In the genomic region with DNA sequence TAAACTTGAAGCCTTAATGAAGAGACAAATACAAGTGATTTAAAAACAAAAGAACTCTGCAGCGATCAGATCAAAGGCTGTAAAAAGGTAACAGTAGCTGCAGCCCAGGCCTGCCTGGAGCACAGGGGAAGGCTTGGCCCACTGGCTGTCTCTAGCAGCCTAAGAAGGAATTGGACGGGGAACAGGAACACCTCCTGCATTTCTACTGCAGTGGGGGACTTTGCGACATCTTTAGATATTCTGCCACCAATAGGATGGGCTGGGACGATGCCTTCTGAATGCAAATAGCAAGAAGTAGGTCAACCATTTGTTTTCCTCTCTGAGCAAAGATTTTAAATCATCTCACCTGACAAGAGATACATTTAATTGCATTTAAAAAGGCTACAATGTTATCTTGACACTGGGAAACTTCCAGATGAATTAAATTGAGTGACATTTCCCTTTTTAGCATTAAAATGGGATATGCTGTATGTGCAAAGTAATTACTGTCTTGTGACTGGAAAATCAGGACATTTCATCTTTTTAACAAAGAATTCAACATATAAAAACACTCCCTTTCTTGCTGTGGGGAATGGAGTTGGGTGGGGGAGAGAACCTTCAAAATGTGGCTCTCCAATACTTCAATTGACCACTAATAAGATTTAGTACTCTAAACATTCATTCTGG, we compare ENCODE assay signal across 31 cellular contexts.
DNase-seq lines count a peak whose midpoint lies in the region; ATAC-seq, FAIRE-seq and TF ChIP-seq lines count a peak whose summit lies in the region.
"Had no signal": no experiment of that assay in that cellular context is flagged by ENCODE, and none has a peak within 500 bp of the region (broad histone marks: within the 10 kb centered on the region; RNA-seq: fewer than 3 reads in every experiment).

No MANE protein-coding gene starts in this region.

- H3K27me3 Mint-ChIP-seq in CD4-positive, alpha-beta memory T cell: no peaks in the 10 kb centered on the region
- H3K27me3 Mint-ChIP-seq in Caco-2 (ENCODE audit: insufficient read depth, unreplicated experiment): no peaks in the 10 kb centered on the region
- H3K27me3 Mint-ChIP-seq: activated CD4-positive, alpha-beta T cell treated with anti-CD3 and anti-CD28 coated beads, Interleukin-2, amount 10 ng/mL, durations not matched to agents 24 days and 14 days; activated naive CD8-positive, alpha-beta T cell treated with anti-CD3 and anti-CD28 coated beads, Interleukin-2, amount 50 U/mL, for 24 hours had no signal

- POLR2A ChIA-PET in CD4-positive, alpha-beta memory T cell (lab: Charles Lee; ENCODE audit: partially characterized antibody): interaction anchor here (1.6 kb wide), 1 partner anchor 16 kb away, joined by 4 read pairs; no protein-coding TSS in a partner anchor
- POLR2A ChIA-PET in Caco-2 (lab: Charles Lee): no interaction called here

- peak overlapping the region; percentile 51 for H3K9ac ChIP-seq in neural cell (ENCODE audit: low read length)
- H3K9ac ChIP-seq: BLaER1 treated with 17β-estradiol and CSF1 and Interleukin-3, amounts not matched to agents 10 nM and 100 nM had no signal

- peak overlapping the region in 6 of 7 donors; percentile 45 to 74 (median 66) for H3K27ac Mint-ChIP-seq in CD4-positive, alpha-beta memory T cell
- no peak overlapping the region for H3K27ac Mint-ChIP-seq in Caco-2 (ENCODE audit: unreplicated experiment)
- H3K27ac Mint-ChIP-seq: activated T-helper 2 cell treated with anti-CD3 and anti-CD28 coated beads, Interferon-gamma antibody, Interleukin-2, Interleukin-4, amounts not matched to agents 10 μg/mL and 5 μg/mL and 100 μg/mL, durations not matched to agents 14 hours and 24 hours and 36 hours; HFFc6; natural killer cell treated with Interleukin-12 subunit alpha and Interleukin-12 subunit beta and Interleukin-15 and Interleukin-18, amount 100 ng/mL, for 72 hours had no signal

- WGBS in body of pancreas, 2 donors: 75 to 93% methylated on average over 4 of the region's 4 CpGs

- FAIRE-seq in HTR-8/SVneo (lab: Jason Lieb, UNC): no peak
- FAIRE-seq: endometrium, islet of Langerhans had no signal

- TF ChIP-seq CTCF in neural cell (IDR thresholded peaks at IDR 0.05; ENCODE audit: poor library complexity, severe bottlenecking): no peak
- TF ChIP-seq CTCF in Caco-2 (IDR thresholded peaks at IDR 0.05; ENCODE audit: insufficient read depth in 1 of 2, low read depth in 1 of 2, low read length in 1 of 2, severe bottlenecking in 1 of 2, unreplicated experiment in 1 of 2): no peak
- no peak for TF ChIP-seq CTCF in body of pancreas (IDR thresholded peaks at IDR 0.05)

- H4K20me1 ChIP-seq in neural cell (ENCODE audit: insufficient read depth): no peaks in the 10 kb centered on the region

- CTCF ChIA-PET in CD4-positive, alpha-beta memory T cell (lab: Charles Lee; ENCODE audit: partially characterized antibody): no interaction called here
- CTCF ChIA-PET in Caco-2 (lab: Charles Lee): no interaction called here

- TF ChIP-seq RAD21 in neural cell (conservative IDR thresholded peaks at IDR 0.05): no peak

- no peaks in the 10 kb centered on the region for H3F3A ChIP-seq in neural cell (ENCODE audit: insufficient read depth, low read length, poor library complexity, severe bottlenecking)

- H3K4me2 ChIP-seq in neural cell (ENCODE audit: low read length): peak overlapping the region; percentile 62
- H3K4me2 ChIP-seq: BLaER1 treated with 17β-estradiol and CSF1 and Interleukin-3, amounts not matched to agents 10 nM and 100 nM had no signal

- no peaks in the 10 kb centered on the region for H3K9me2 ChIP-seq in neural cell (ENCODE audit: insufficient read depth, low read length)

- H3K79me2 ChIP-seq in neural cell (replicated peaks; ENCODE audit: insufficient read depth, low read length): no peaks in the 10 kb centered on the region

- ATAC-seq in body of pancreas: no peak
- ATAC-seq: left ventricle myocardium superior; natural killer cell treated with Interleukin-12 subunit alpha and Interleukin-12 subunit beta and Interleukin-15 and Interleukin-18, amount 100 ng/mL, for 72 hours; right lobe of liver had no signal

- BruUV-seq in Caco-2 (replicated peaks; lab: Mats Ljungman, UMichigan): no TSS peak

- no peak for TF ChIP-seq POLR2A in body of pancreas (IDR thresholded peaks at IDR 0.05)

- peak overlapping the region in 2 of 8 donors; percentile 9 to 57 for H3K4me3 Mint-ChIP-seq in CD4-positive, alpha-beta memory T cell
- no peak overlapping the region for H3K4me3 Mint-ChIP-seq in Caco-2 (ENCODE audit: unreplicated experiment)
- H3K4me3 Mint-ChIP-seq: activated naive CD8-positive, alpha-beta T cell treated with anti-CD3 and anti-CD28 coated beads, Interleukin-2, amount 50 U/mL, for 24 hours; HFFc6; natural killer cell treated with Interleukin-12 subunit alpha and Interleukin-12 subunit beta and Interleukin-15 and Interleukin-18, amount 100 ng/mL, for 72 hours had no signal

- H3K9me3 Mint-ChIP-seq in CD4-positive, alpha-beta memory T cell: no peaks in the 10 kb centered on the region
- no peaks in the 10 kb centered on the region for H3K9me3 Mint-ChIP-seq in Caco-2 (ENCODE audit: unreplicated experiment)
- H3K9me3 Mint-ChIP-seq: activated CD4-positive, alpha-beta T cell treated with anti-CD3 and anti-CD28 coated beads, Interleukin-2, amount 10 ng/mL, durations not matched to agents 24 days and 14 days; activated naive CD8-positive, alpha-beta T cell treated with anti-CD3 and anti-CD28 coated beads, Interleukin-2, amount 50 U/mL, for 24 hours; activated T-helper 2 cell treated with anti-CD3 and anti-CD28 coated beads, Interferon-gamma antibody, Interleukin-2, Interleukin-4, amounts not matched to agents 10 μg/mL and 5 μg/mL and 100 μg/mL, durations not matched to agents 14 hours and 24 hours and 36 hours; HFFc6; natural killer cell treated with Interleukin-12 subunit alpha and Interleukin-12 subunit beta and Interleukin-15 and Interleukin-18, amount 100 ng/mL, for 72 hours had no signal

- H3K27me3 ChIP-seq in CD4-positive, alpha-beta memory T cell (ENCODE audit: insufficient read depth, low read length): no peaks in the 10 kb centered on the region
- H3K27me3 ChIP-seq in HAP-1 (ENCODE audit: low read depth) (no peaks in the 10 kb centered on the region), neural cell (ENCODE audit: insufficient read depth, low read depth, low read length) (no peaks in the 10 kb centered on the region), Caco-2 (replicated peaks; ENCODE audit: control insufficient read depth, insufficient read depth, low read length) (no peaks in the 10 kb centered on the region), body of pancreas (no peaks in the 10 kb centered on the region)
- H3K27me3 ChIP-seq: brain microvascular endothelial cell, MG63, right lobe of liver, SJCRH30, vagina had no signal

- H3K36me3 Mint-ChIP-seq in CD4-positive, alpha-beta memory T cell: peaks cover 5 to 17% of the 10 kb centered on the region in 2 donors
- H3K36me3 Mint-ChIP-seq in Caco-2 (ENCODE audit: insufficient read depth, unreplicated experiment): peaks cover 34% of the 10 kb centered on the region
- H3K36me3 Mint-ChIP-seq: natural killer cell treated with Interleukin-12 subunit alpha and Interleukin-12 subunit beta and Interleukin-15 and Interleukin-18, amount 100 ng/mL, for 72 hours had no signal

- H3K9me3 ChIP-seq in CD4-positive, alpha-beta memory T cell (ENCODE audit: control insufficient read depth in 1 of 2, low read length in 2 of 2): no peaks in the 10 kb centered on the region
- H3K9me3 ChIP-seq in HAP-1 (no peaks in the 10 kb centered on the region), neural cell (ENCODE audit: low read length) (no peaks in the 10 kb centered on the region), Caco-2 (no peaks in the 10 kb centered on the region), body of pancreas (no peaks in the 10 kb centered on the region)
- H3K9me3 ChIP-seq: BLaER1 treated with 17β-estradiol and CSF1 and Interleukin-3, amounts not matched to agents 10 nM and 100 nM; MG63; right lobe of liver; SJCRH30; thoracic aorta; vagina had no signal

- in situ Hi-C loops in HAP-1 (cut with MboI; ENCODE audit: low sequenced_read_pairs): no loop called here

- H3K4me1 Mint-ChIP-seq in CD4-positive, alpha-beta memory T cell: peaks cover 16 to 40% (median 28%) of the 10 kb centered on the region in 4 donors
- H3K4me1 Mint-ChIP-seq in Caco-2 (ENCODE audit: low read depth, unreplicated experiment): no peaks in the 10 kb centered on the region

- H3K36me3 ChIP-seq in CD4-positive, alpha-beta memory T cell (ENCODE audit: insufficient read depth, low read length): no peaks in the 10 kb centered on the region
- H3K36me3 ChIP-seq in HAP-1 (replicated peaks): no peaks in the 10 kb centered on the region
- no peaks in the 10 kb centered on the region for H3K36me3 ChIP-seq in neural cell (ENCODE audit: insufficient read depth, low read length)
- no peaks in the 10 kb centered on the region for H3K36me3 ChIP-seq in Caco-2 (ENCODE audit: control insufficient read depth, insufficient read depth, low read length)
- H3K36me3 ChIP-seq in body of pancreas (replicated peaks in 1 of 2; ENCODE audit: insufficient read depth in 1 of 2, low read depth in 2 of 2): no peaks in the 10 kb centered on the region
- H3K36me3 ChIP-seq: brain microvascular endothelial cell, MG63, right lobe of liver, SJCRH30, thoracic aorta, vagina had no signal

- intact Hi-C loops in CD4-positive, alpha-beta memory T cell (cut with micrococcal nuclease): no loop called here
- intact Hi-C loops in Caco-2 (cut with micrococcal nuclease; ENCODE audit: unreplicated experiment) (no loop called here), body of pancreas (cut with DNase I) (no loop called here)

- TF ChIP-seq EP300 in neural cell (conservative IDR thresholded peaks at IDR 0.05; ENCODE audit: poor library complexity, severe bottlenecking): no peak

- peaks cover 17% of the 10 kb centered on the region for H3K4me1 ChIP-seq in CD4-positive, alpha-beta memory T cell (ENCODE audit: insufficient read depth, low read length)
- H3K4me1 ChIP-seq in HAP-1: peaks cover 34% of the 10 kb centered on the region
- H3K4me1 ChIP-seq in Caco-2: 0 out of 2 replicates have a peak, but pooled peaks cover 3% of the 10 kb centered on the region
- no peaks in the 10 kb centered on the region for H3K4me1 ChIP-seq in body of pancreas
- H3K4me1 ChIP-seq: BLaER1 treated with 17β-estradiol and CSF1 and Interleukin-3, amounts not matched to agents 10 nM and 100 nM; right lobe of liver; SJCRH30; vagina had no signal

- DNase-seq in CD4-positive, alpha-beta memory T cell: no peak
- peak; percentile 74 to 93 for DNase-seq in HAP-1 (ENCODE audit: low spot score in 2 of 2)
- DNase-seq in caudate nucleus (lab: John Stamatoyannopoulos, UW): peak in 17 of 61 donors; percentile 0 to 26 (median 7)
- DNase-seq in Caco-2: no peak
- no peak for DNase-seq in HPDE6-E6E7 (ENCODE audit: extremely low spot score)
- DNase-seq in HTR-8/SVneo (ENCODE audit: insufficient read length, low spot score): no peak
- no peak for DNase-seq in body of pancreas
- DNase-seq: activated CD4-positive, alpha-beta T cell treated with anti-CD3 and anti-CD28 coated beads, Interleukin-2, amount 10 ng/mL, durations not matched to agents 24 days and 14 days; activated CD8-positive, alpha-beta memory T cell treated with anti-CD3 and anti-CD28 coated beads, Interleukin-2, amount 50 U/mL, for 4 hours; brain microvascular endothelial cell; EL; HFFc6; KBM-7; left ventricle myocardium superior; MG63; midbrain; NCI-H1436 treated with DMSO at 0.1 percent for 48 hours; NCI-H524 treated with DMSO at 0.1 percent for 48 hours; right lobe of liver; SJCRH30; stimulated activated naive CD4-positive, alpha-beta T cell had no signal

- no peak overlapping the region for H2AFZ ChIP-seq in neural cell (ENCODE audit: low read depth, low read length)

- H3K27ac ChIP-seq in CD4-positive, alpha-beta memory T cell (ENCODE audit: low read depth, low read length): no peak overlapping the region
- H3K27ac ChIP-seq in caudate nucleus (ENCODE audit: low read depth, low read length) (peak overlapping the region; percentile 19), neural cell (ENCODE audit: low read length) (peak overlapping the region; percentile 80), body of pancreas (no peak overlapping the region)
- H3K27ac ChIP-seq: BLaER1 treated with 17β-estradiol and CSF1 and Interleukin-3, amounts not matched to agents 10 nM and 100 nM; brain microvascular endothelial cell; coronary artery; right lobe of liver; SJCRH30; thoracic aorta; vagina had no signal

- H3K4me3 ChIP-seq in CD4-positive, alpha-beta memory T cell (ENCODE audit: low read length in 2 of 2): no peak overlapping the region
- no peak overlapping the region for H3K4me3 ChIP-seq in HAP-1
- peak overlapping the region; percentile 38 for H3K4me3 ChIP-seq in neural cell (ENCODE audit: low read length)
- H3K4me3 ChIP-seq in Caco-2 (ENCODE audit: low read depth, low read length): no peak overlapping the region
- no peak overlapping the region for H3K4me3 ChIP-seq in body of pancreas
- H3K4me3 ChIP-seq: BLaER1 treated with 17β-estradiol and CSF1 and Interleukin-3, amounts not matched to agents 10 nM and 100 nM; coronary artery; MG63; right lobe of liver; SJCRH30; thoracic aorta; vagina had no signal

Comparison
In these comparisons a context has a peak if more than half of its experiments do, and no peak if none do; other contexts are left out.
1. DNase-seq: peak in HAP-1 (2 of 2); none in CD4-positive, alpha-beta memory T cell (0 of 5), Caco-2 (0 of 2), HPDE6-E6E7 (single experiment), HTR-8/SVneo (single experiment) and body of pancreas (0 of 4).
2. H3K27ac ChIP-seq: peak in caudate nucleus (single experiment) and neural cell (single experiment); none in CD4-positive, alpha-beta memory T cell (single experiment) and body of pancreas (0 of 4).